ENCODE assay signal across 7 cellular contexts in the genomic region with DNA sequence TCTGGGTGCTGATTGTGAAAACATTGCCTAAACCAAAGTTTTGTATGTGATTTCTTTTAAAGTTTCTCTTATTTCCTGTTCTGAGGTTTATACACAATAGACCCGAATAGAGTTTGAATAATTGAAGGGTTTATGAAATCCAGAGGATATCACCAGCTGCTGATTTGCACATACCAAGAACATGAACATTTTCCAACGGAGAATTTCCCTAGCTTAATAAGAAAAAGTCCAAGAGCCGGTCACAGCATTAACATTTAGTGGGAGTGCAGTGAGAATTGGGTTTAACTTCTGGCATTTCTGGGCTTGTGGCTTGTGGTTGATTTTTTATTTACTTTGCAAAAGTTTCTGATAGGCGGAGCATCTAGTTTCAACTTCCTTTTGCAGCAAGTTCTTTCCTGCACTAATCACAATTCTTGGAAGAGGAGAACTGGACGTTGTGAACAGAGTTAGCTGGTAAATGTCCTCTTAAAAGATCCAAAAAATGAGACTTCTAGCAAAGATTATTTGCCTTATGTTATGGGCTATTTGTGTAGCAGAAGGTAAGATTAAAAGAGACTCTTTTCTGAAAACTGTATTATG. TPM values are rescaled to one million over a fixed set of nuclear protein-coding genes. Genes with fewer than 3 reads are reported as not detected.
DNase-seq lines count a peak whose midpoint lies in the region; ATAC-seq and TF ChIP-seq lines count a peak whose summit lies in the region.

Gene CFH, plus strand, starts transcription at position 407 of the 579 bp plus-strand sequence. Its CDS starts 75 bp downstream, at position 482.

- H3K9me3 Mint-ChIP-seq in naive thymus-derived CD4-positive, alpha-beta T cell: no peaks in the 10 kb centered on the region

- H3K4me1 ChIP-seq in Loucy (ENCODE audit: insufficient read depth, low read length, poor library complexity, severe bottlenecking): peaks cover 7% of the 10 kb centered on the region
- H3K4me1 ChIP-seq in adrenal gland (replicated peaks in 1 of 2): no peaks in the 10 kb centered on the region
- no peaks in the 10 kb centered on the region for H3K4me1 ChIP-seq in tibial artery
- no peaks in the 10 kb centered on the region for H3K4me1 ChIP-seq in naive thymus-derived CD4-positive, alpha-beta T cell (ENCODE audit: control insufficient read depth in 2 of 2, insufficient read depth in 2 of 2, low read length in 2 of 2)

- no peak within 1 kb of the TSS for H3K9ac ChIP-seq in Loucy (ENCODE audit: low read depth, low read length, poor library complexity, severe bottlenecking)

- DNase-seq in adrenal gland (no peak), iris pigment epithelial cell (ENCODE audit: low read depth) (peak; percentile 97), tibial artery (no peak), COLO829 (ENCODE audit: low spot score) (no peak), SW 1271 (lab: John Stamatoyannopoulos, UW) (no peak)
- no peak for DNase-seq in naive thymus-derived CD4-positive, alpha-beta T cell

- no peaks in the 10 kb centered on the region for H4K20me1 ChIP-seq in Loucy (ENCODE audit: insufficient read depth, low read length, poor library complexity, severe bottlenecking)

- no peak within 1 kb of the TSS for H3K27ac ChIP-seq in adrenal gland
- H3K27ac ChIP-seq in tibial artery: peak within 1 kb of the TSS; percentile 19 to 28
- no peak within 1 kb of the TSS for H3K27ac ChIP-seq in naive thymus-derived CD4-positive, alpha-beta T cell (ENCODE audit: low read depth, low read length)

- peak within 1 kb of the TSS; percentile 39 for H2AFZ ChIP-seq in Loucy (ENCODE audit: low read length)

- CTCF ChIA-PET in naive thymus-derived CD4-positive, alpha-beta T cell (lab: Charles Lee): no interaction called here

- intact Hi-C loops in adrenal gland (cut with DNase I): loop anchor here in 1 of 2 donors (10.0 kb wide), 1 partner anchor 497 kb away; no protein-coding TSS in a partner anchor
- intact Hi-C loops in tibial artery (cut with DNase I; ENCODE audit: low total_unique reads): no loop called here
- intact Hi-C loops in naive thymus-derived CD4-positive, alpha-beta T cell (cut with micrococcal nuclease): loop anchor here in 1 of 2 donors (1.0 kb wide), 1 partner anchor 9 kb away; no protein-coding TSS in a partner anchor

- no peak for ATAC-seq in naive thymus-derived CD4-positive, alpha-beta T cell

- no peaks in the 10 kb centered on the region for H3K9me2 ChIP-seq in Loucy (replicated peaks; ENCODE audit: low read depth, low read length)

- TF ChIP-seq CTCF in Loucy (conservative IDR thresholded peaks at IDR 0.05; ENCODE audit: low read length): no peak
- TF ChIP-seq CTCF in adrenal gland (IDR thresholded peaks at IDR 0.05): no peak
- no peak for TF ChIP-seq CTCF in tibial artery (IDR thresholded peaks at IDR 0.05)

- H3K27ac Mint-ChIP-seq in naive thymus-derived CD4-positive, alpha-beta T cell: peak within 1 kb of the TSS in 2 of 9 donors; percentile 0 to 19

- peak within 1 kb of the TSS; percentile 65 for H3K4me2 ChIP-seq in Loucy (ENCODE audit: low read depth, low read length, poor library complexity, severe bottlenecking)

- no peaks in the 10 kb centered on the region for H3K27me3 ChIP-seq in Loucy (ENCODE audit: insufficient read depth, low read length, poor library complexity, severe bottlenecking)
- H3K27me3 ChIP-seq in adrenal gland: no peaks in the 10 kb centered on the region
- H3K27me3 ChIP-seq in tibial artery: no peaks in the 10 kb centered on the region
- no peaks in the 10 kb centered on the region for H3K27me3 ChIP-seq in naive thymus-derived CD4-positive, alpha-beta T cell (ENCODE audit: control insufficient read depth in 2 of 2, insufficient read depth in 2 of 2, low read length in 2 of 2)

- peak in 1 of 2 donors; percentile 24 for TF ChIP-seq POLR2A in adrenal gland (IDR thresholded peaks at IDR 0.05)

- H3F3A ChIP-seq in Loucy (ENCODE audit: low read depth): 0 out of 2 replicates have a peak, but pooled peaks cover under 1% of the 10 kb centered on the region

- H3K4me3 Mint-ChIP-seq in naive thymus-derived CD4-positive, alpha-beta T cell: peak within 1 kb of the TSS in 1 of 10 donors; percentile 81

- H3K36me3 ChIP-seq in Loucy (ENCODE audit: insufficient read depth, low read length) (no peaks in the 10 kb centered on the region), adrenal gland (replicated peaks in 1 of 2) (no peaks in the 10 kb centered on the region), tibial artery (no peaks in the 10 kb centered on the region)
- no peaks in the 10 kb centered on the region for H3K36me3 ChIP-seq in naive thymus-derived CD4-positive, alpha-beta T cell (ENCODE audit: control insufficient read depth in 2 of 3, insufficient read depth in 3 of 3, low read length in 3 of 3)

- no peaks in the 10 kb centered on the region for H3K79me2 ChIP-seq in Loucy (ENCODE audit: insufficient read depth, low read length)

- POLR2A ChIA-PET in naive thymus-derived CD4-positive, alpha-beta T cell (lab: Charles Lee): no interaction called here

- peaks cover 0 to 6% (median 0%) of the 10 kb centered on the region in 5 donors for H3K27me3 Mint-ChIP-seq in naive thymus-derived CD4-positive, alpha-beta T cell

- H3K9me3 ChIP-seq in Loucy (ENCODE audit: insufficient read depth, low read depth, low read length) (no peaks in the 10 kb centered on the region), adrenal gland (replicated peaks in 1 of 3) (no peaks in the 10 kb centered on the region), tibial artery (no peaks in the 10 kb centered on the region)
- no peaks in the 10 kb centered on the region for H3K9me3 ChIP-seq in naive thymus-derived CD4-positive, alpha-beta T cell (ENCODE audit: control insufficient read depth in 2 of 3, low read length in 3 of 3)

- WGBS in adrenal gland, 4 donors: 17 to 37% (median 31%) methylated on average over 5 of the region's 5 CpGs

- H3K4me3 ChIP-seq in Loucy (ENCODE audit: low read length, poor library complexity, severe bottlenecking) (peak within 1 kb of the TSS; percentile 50), adrenal gland (peak within 1 kb of the TSS in 1 of 4 donors; percentile 44), tibial artery (peak within 1 kb of the TSS; percentile 40 to 43)
- no peak within 1 kb of the TSS for H3K4me3 ChIP-seq in naive thymus-derived CD4-positive, alpha-beta T cell (ENCODE audit: low read length)

- peaks cover 0 to 18% (median 11%) of the 10 kb centered on the region in 7 donors for H3K4me1 Mint-ChIP-seq in naive thymus-derived CD4-positive, alpha-beta T cell

- no peaks in the 10 kb centered on the region for H3K36me3 Mint-ChIP-seq in naive thymus-derived CD4-positive, alpha-beta T cell

RNA-seq across cellular contexts. Expression of gene CFH, which starts in this region (rescaled TPM):
- 100 to 1,000 TPM in 2 of 8 donors, 10 to 100 TPM in 6; 51.5 to 151 (median 79.7) TPM for total RNA-seq in adrenal gland
- polyA plus RNA-seq in adrenal gland: 10 to 100 TPM; 33.0 to 83.8 (median 40.4) TPM
- total RNA-seq in naive thymus-derived CD4-positive, alpha-beta T cell: 10 to 100 TPM in 1 of 5 experiments, 1 to 10 TPM in 2, under 1 TPM in 2; 0.22 to 10.6 (median 1.3) TPM
- polyA plus RNA-seq in naive thymus-derived CD4-positive, alpha-beta T cell: not detected

Comparison
In these comparisons a context has a peak if more than half of its experiments do, and no peak if none do; other contexts are left out.
1. RNA of gene CFH (total RNA-seq): 51.5 to 151 TPM in adrenal gland; 0.22 to 10.6 TPM in naive thymus-derived CD4-positive, alpha-beta T cell; every median in the first group is over 4 times any median in the second.
2. RNA of gene CFH (polyA plus RNA-seq): 33.0 to 83.8 TPM in adrenal gland; not detected in naive thymus-derived CD4-positive, alpha-beta T cell; every median in the first group is over 10 times any median in the second.
3. H3K27ac ChIP-seq: peak in tibial artery (2 of 2); none in adrenal gland (0 of 5) and naive thymus-derived CD4-positive, alpha-beta T cell (single experiment).